8 cellular contexts compared by ENCODE assay signal in genomic region chr9:124392855-124393460, GRCh38. TPM values are rescaled to one million over a fixed set of nuclear protein-coding genes. Genes with fewer than 3 reads are reported as not detected.
DNase-seq lines count a peak whose midpoint lies in the region; ATAC-seq and TF ChIP-seq lines count a peak whose summit lies in the region.

No MANE protein-coding gene starts in this region.

- H3K4me1 ChIP-seq in breast epithelium = peaks cover 3 to 5% of the 10 kb centered on the region in 2 donors
- H3K4me1 ChIP-seq in trophoblast cell (ENCODE audit: control insufficient read depth in 1 of 2, insufficient read depth in 2 of 2, low read length in 2 of 2) = peaks cover 10 to 12% of the 10 kb centered on the region in 2 experiments
- no peaks in the 10 kb centered on the region for H3K4me1 ChIP-seq in MM.1S (ENCODE audit: low read length)

- H3K9ac ChIP-seq in trophoblast cell (ENCODE audit: low read length) (no peak overlapping the region), MM.1S (ENCODE audit: low read length) (no peak overlapping the region)

- WGBS in trophoblast cell (ENCODE audit: extremely low coverage, insufficient coverage, insufficient read length) = no CpG with 5 or more reads among the region's 9 CpGs

- no peak overlapping the region for H2AFZ ChIP-seq in trophoblast cell (ENCODE audit: insufficient read depth, low read length, poor library complexity)
- H2AFZ ChIP-seq in MM.1S (ENCODE audit: low read length) = no peak overlapping the region

- no peak overlapping the region for H2AK5ac ChIP-seq in trophoblast cell (ENCODE audit: low read length)

- CTCF ChIA-PET in MCF 10A (lab: Yijun Ruan, JAX) = interaction anchor here (0.6 to 3.3 kb wide), 15 partner anchors 7 to 297 kb away, joined by 3 to 24 read pairs (median 4); partner anchors contain the start of gene PSMB7

- H3K36me3 ChIP-seq in breast epithelium (no peaks in the 10 kb centered on the region), trophoblast cell (ENCODE audit: control insufficient read depth in 1 of 2, insufficient read depth in 2 of 2, low read length in 2 of 2) (peaks cover 12 to 21% of the 10 kb centered on the region in 2 experiments), MM.1S (replicated peaks; ENCODE audit: insufficient read depth, low read length) (no peaks in the 10 kb centered on the region; the same call in 1 of the 2 replicates)

- TF ChIP-seq POLR2A in breast epithelium (IDR thresholded peaks at IDR 0.05) = no peak

- H3F3A ChIP-seq in MM.1S (ENCODE audit: insufficient read depth, low read length) = no peaks in the 10 kb centered on the region

- no peak overlapping the region for H3K27ac Mint-ChIP-seq in MCF 10A (ENCODE audit: low read depth, unreplicated experiment)

- no peak overlapping the region for H4K12ac ChIP-seq in trophoblast cell (ENCODE audit: low read depth, low read length)

- H3K79me2 ChIP-seq in trophoblast cell (ENCODE audit: control insufficient read depth, insufficient read depth, low read length, poor library complexity) = peaks cover 6% of the 10 kb centered on the region
- H3K79me2 ChIP-seq in MM.1S (ENCODE audit: low read length) = peaks cover 100% of the 10 kb centered on the region

- intact Hi-C loops in MCF 10A (cut with micrococcal nuclease) (loop anchor here (10.0 kb wide), 1 partner anchor 268 kb away; no protein-coding TSS in a partner anchor), breast epithelium (cut with DNase I; ENCODE audit: low total_unique reads) (no loop called here)

- no peak for ATAC-seq in GM21390 (IDR thresholded peaks at IDR 0.05; ENCODE audit: unreplicated experiment)

- TF ChIP-seq CTCF in MCF 10A (IDR thresholded peaks at IDR 0.05; ENCODE audit: unreplicated experiment) = peak; percentile 17
- TF ChIP-seq CTCF in breast epithelium (IDR thresholded peaks at IDR 0.05) = no peak
- TF ChIP-seq CTCF in MM.1S (IDR thresholded peaks at IDR 0.05; ENCODE audit: low read length) = no peak

- BruUV-seq in MCF 10A (replicated peaks; lab: Mats Ljungman, UMichigan) = no TSS peak

- H4K8ac ChIP-seq in trophoblast cell (ENCODE audit: low read depth, low read length) = no peak overlapping the region

- H3K27me3 ChIP-seq in breast epithelium (no peaks in the 10 kb centered on the region), trophoblast cell (ENCODE audit: insufficient read depth, low read length) (no peaks in the 10 kb centered on the region), MM.1S (replicated peaks; ENCODE audit: insufficient read depth, low read length) (no peaks in the 10 kb centered on the region)

- peaks cover 50% of the 10 kb centered on the region for H3K4me1 Mint-ChIP-seq in MCF 10A (ENCODE audit: insufficient read depth, unreplicated experiment)

- H3K23ac ChIP-seq in trophoblast cell (ENCODE audit: low read length) = no peak overlapping the region

- H3K9me3 ChIP-seq in breast epithelium (no peaks in the 10 kb centered on the region), trophoblast cell (ENCODE audit: insufficient read depth, low read depth, low read length) (no peaks in the 10 kb centered on the region), MM.1S (replicated peaks; ENCODE audit: insufficient read depth, low read length) (no peaks in the 10 kb centered on the region)

- DNase-seq in MCF 10A (ENCODE audit: unreplicated experiment) = peak; percentile 95
- no peak for DNase-seq in breast epithelium (ENCODE audit: low spot score in 2 of 2)
- DNase-seq in NOMO-1 treated with DMSO at 0.1 percent for 48 hours (lab: John Stamatoyannopoulos, UW; ENCODE audit: unreplicated experiment) = peak; percentile 66
- peak; percentile 78 for DNase-seq in epithelial cell of prostate (ENCODE audit: low read depth, low spot score)
- DNase-seq in trophoblast cell = peak; percentile 59 to 64
- DNase-seq in activated effector memory CD4-positive, alpha-beta T cell treated with Interleukin-2 at 50 U/mL for 16 hours = no peak
- no peak for DNase-seq in MM.1S

- no peak overlapping the region for H3K14ac ChIP-seq in trophoblast cell (ENCODE audit: low read length)

- H3K9me2 ChIP-seq in MM.1S (replicated peaks; ENCODE audit: insufficient read depth, low read length) = no peaks in the 10 kb centered on the region

- no peak overlapping the region for H3K18ac ChIP-seq in trophoblast cell (ENCODE audit: low read length)

- H3K27me3 Mint-ChIP-seq in MCF 10A (ENCODE audit: insufficient read depth, unreplicated experiment) = no peaks in the 10 kb centered on the region

- H3K79me1 ChIP-seq in trophoblast cell (ENCODE audit: low read length) = no peaks in the 10 kb centered on the region

- peaks cover 37% of the 10 kb centered on the region for H3K36me3 Mint-ChIP-seq in MCF 10A (ENCODE audit: insufficient read depth, unreplicated experiment)

- no peak overlapping the region for H3K4me2 ChIP-seq in trophoblast cell (ENCODE audit: low read length)
- H3K4me2 ChIP-seq in MM.1S (ENCODE audit: low read depth, low read length) = no peak overlapping the region

- H3K4me3 ChIP-seq in breast epithelium (no peak overlapping the region), trophoblast cell (ENCODE audit: low read depth, low read length) (no peak overlapping the region), MM.1S (ENCODE audit: low read length) (no peak overlapping the region)

- POLR2A ChIA-PET in MCF 10A (lab: Yijun Ruan, JAX) = interaction anchor here (0.6 to 2.4 kb wide), 9 partner anchors 8 to 477 kb away, joined by 3 to 11 read pairs (median 5); no protein-coding TSS in a partner anchor

- H2BK5ac ChIP-seq in trophoblast cell (ENCODE audit: low read depth, low read length, poor library complexity) = no peak overlapping the region

- H2BK12ac ChIP-seq in trophoblast cell (ENCODE audit: low read length) = no peak overlapping the region

- H3K9me3 Mint-ChIP-seq in MCF 10A (ENCODE audit: unreplicated experiment) = no peaks in the 10 kb centered on the region

- peaks cover 47% of the 10 kb centered on the region for H4K20me1 ChIP-seq in MM.1S (ENCODE audit: insufficient read depth, low read length)

- no peak overlapping the region for H2BK120ac ChIP-seq in trophoblast cell (ENCODE audit: insufficient read depth, low read length, poor library complexity)

- H3K4me3 Mint-ChIP-seq in MCF 10A (ENCODE audit: unreplicated experiment) = peak overlapping the region; percentile 22

- H4K91ac ChIP-seq in trophoblast cell (ENCODE audit: low read depth, low read length) = no peak overlapping the region

- H3K27ac ChIP-seq in breast epithelium = peak overlapping the region in 1 of 2 donors; percentile 26
- H3K27ac ChIP-seq in epithelial cell of prostate = peak overlapping the region; percentile 49
- no peak overlapping the region for H3K27ac ChIP-seq in trophoblast cell (ENCODE audit: low read depth, low read length)
- H3K27ac ChIP-seq in MM.1S (ENCODE audit: low read length) = no peak overlapping the region

- peak overlapping the region; percentile 40 for H3K4ac ChIP-seq in trophoblast cell (ENCODE audit: low read depth, low read length)

RNA-seq across cellular contexts. Expression of gene PSMB7, which starts 22.3 kb away (rescaled TPM):
- total RNA-seq in MCF 10A (2022) = 264 and 352 TPM in 2 replicates
- 100 to 1,000 TPM; 157 to 206 (median 162) TPM for total RNA-seq in breast epithelium
- 285 and 290 TPM in 2 replicates for polyA plus RNA-seq in trophoblast cell (2013)

RNA-seq across cellular contexts. Expression of gene ADGRD2, which starts 57.3 kb away (rescaled TPM):
- total RNA-seq in MCF 10A (2022) = not detected in 2 replicates
- total RNA-seq in breast epithelium = 1 to 10 TPM in 2 of 3 donors, not detected in 1; 2.6 to 2.9 TPM
- not detected in 2 replicates for polyA plus RNA-seq in trophoblast cell (2013)

Comparison
In these comparisons a context has a peak if more than half of its experiments do, and no peak if none do; other contexts are left out.
1. DNase-seq: peak in MCF 10A (single experiment), NOMO-1 treated with DMSO at 0.1 percent for 48 hours (single experiment), epithelial cell of prostate (single experiment) and trophoblast cell (2 of 2); none in breast epithelium (0 of 2), activated effector memory CD4-positive, alpha-beta T cell treated with Interleukin-2 at 50 U/mL for 16 hours (single experiment) and MM.1S (single experiment).